1 cellular context compared by ENCODE assay signal in genomic region chr1:223017291-223017690, GRCh38.
TF ChIP-seq lines count a peak whose summit lies in the region.

No MANE protein-coding gene starts in this region.

TF ChIP-seq in endothelial cell of umbilical vein, 7 proteins besides CTCF, POLR2A, EP300 and RAD21:
- TF ChIP-seq EZH2 (IDR thresholded peaks at IDR 0.05; ENCODE audit: borderline replicate concordance, low read depth, low read length, severe bottlenecking) (no peak), GATA2 (IDR thresholded peaks at IDR 0.05; ENCODE audit: insufficient read depth, insufficient read length, low read depth, low read length) (no peak), POLR2AphosphoS5 (IDR thresholded peaks at IDR 0.05; ENCODE audit: insufficient read depth, low read depth, low read length) (no peak), MYC (IDR thresholded peaks at IDR 0.05; ENCODE audit: low read depth, low read length) (no peak)
- TF ChIP-seq, protein P1, sequence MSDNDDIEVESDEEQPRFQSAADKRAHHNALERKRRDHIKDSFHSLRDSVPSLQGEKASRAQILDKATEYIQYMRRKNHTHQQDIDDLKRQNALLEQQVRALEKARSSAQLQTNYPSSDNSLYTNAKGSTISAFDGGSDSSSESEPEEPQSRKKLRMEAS (IDR thresholded peaks at IDR 0.05; ENCODE audit: insufficient read depth, insufficient read length), result no peak
